Comparison of ENCODE assay signal across 19 cellular contexts in genomic region chr1:198531891-198532290, GRCh38. TPM values are rescaled to one million over a fixed set of nuclear protein-coding genes. Genes with fewer than 3 reads are reported as not detected.
"Had no signal": no experiment of that assay in that cellular context is flagged by ENCODE, and none has a peak within 500 bp of the region (broad histone marks: within the 10 kb centered on the region; RNA-seq: fewer than 3 reads in every experiment).

No MANE protein-coding gene starts in this region.

- H3K27ac ChIP-seq: colonic mucosa, epithelial cell of prostate, gastroesophageal sphincter, left ventricle myocardium inferior, neutrophil, upper lobe of right lung had no signal

- H3K27me3 Mint-ChIP-seq: activated CD4-positive, alpha-beta memory T cell treated with anti-CD3 and anti-CD28 coated beads, Interleukin-2, amount 10 ng/mL, durations not matched to agents 7 days and 5 days; activated CD4-positive, alpha-beta T cell treated with anti-CD3 and anti-CD28 coated beads for 36 hours; memory B cell had no signal

- H3K4me3 ChIP-seq: colonic mucosa, gastroesophageal sphincter, left ventricle myocardium inferior, upper lobe of right lung had no signal

- H3K27ac Mint-ChIP-seq: activated CD4-positive, alpha-beta memory T cell treated with anti-CD3 and anti-CD28 coated beads, Interleukin-2, amount 10 ng/mL, durations not matched to agents 7 days and 5 days; activated CD4-positive, alpha-beta T cell treated with anti-CD3 and anti-CD28 coated beads for 36 hours; memory B cell had no signal

- H3K36me3 ChIP-seq: colonic mucosa, gastroesophageal sphincter, left ventricle myocardium inferior, neutrophil, upper lobe of right lung had no signal

- H3K27me3 ChIP-seq: colonic mucosa, gastroesophageal sphincter, neutrophil, upper lobe of right lung had no signal

- H3K4me1 ChIP-seq: colonic mucosa, gastroesophageal sphincter, left ventricle myocardium inferior, upper lobe of right lung had no signal

- ATAC-seq: activated CD4-positive, alpha-beta T cell treated with anti-CD3 and anti-CD28 coated beads for 36 hours; gastroesophageal sphincter; upper lobe of right lung had no signal

- H3K9me3 ChIP-seq: colonic mucosa, gastroesophageal sphincter, left ventricle myocardium inferior, neutrophil, upper lobe of right lung had no signal

- DNase-seq: activated CD4-positive, alpha-beta memory T cell treated with anti-CD3 and anti-CD28 coated beads, Interleukin-2, amount 10 ng/mL, durations not matched to agents 7 days and 5 days; activated CD4-positive, alpha-beta T cell treated with anti-CD3 and anti-CD28 coated beads for 36 hours; activated gamma-delta T cell treated with Interleukin-2 at 50 U/mL for 16 hours; activated T-cell treated with anti-CD3 and anti-CD28 coated beads, Interleukin-2, amount 50 U/mL, for 48 hours; colonic mucosa; effector CD8-positive, alpha-beta T cell; kidney; left ventricle myocardium inferior; retina; stimulated activated CD4-positive, alpha-beta T cell treated with anti-CD3 and anti-CD28 coated beads, Interleukin-1b, Interleukin-23, amount 100 ng/mL, for 48 hours; stimulated activated naive CD4-positive, alpha-beta T cell; T-helper 9 cell; upper lobe of right lung had no signal

- H3K4me3 Mint-ChIP-seq: activated CD4-positive, alpha-beta memory T cell treated with anti-CD3 and anti-CD28 coated beads, Interleukin-2, amount 10 ng/mL, durations not matched to agents 7 days and 5 days; activated CD4-positive, alpha-beta T cell treated with anti-CD3 and anti-CD28 coated beads for 36 hours; memory B cell had no signal

RNA-seq across cellular contexts. Expression of gene ATP6V1G3, which starts 8.6 kb away (rescaled TPM):
- total RNA-seq: activated CD4-positive, alpha-beta memory T cell treated with anti-CD3 and anti-CD28 coated beads, Interleukin-2, amount 10 ng/mL, durations not matched to agents 7 days and 5 days; activated CD4-positive, alpha-beta T cell treated with anti-CD3 and anti-CD28 coated beads for 36 hours; cardiac septum; colonic mucosa; gastroesophageal sphincter; left ventricle myocardium inferior; temporal lobe; upper lobe of right lung had no signal
